8 cellular contexts compared by ENCODE assay signal in the genomic region with DNA sequence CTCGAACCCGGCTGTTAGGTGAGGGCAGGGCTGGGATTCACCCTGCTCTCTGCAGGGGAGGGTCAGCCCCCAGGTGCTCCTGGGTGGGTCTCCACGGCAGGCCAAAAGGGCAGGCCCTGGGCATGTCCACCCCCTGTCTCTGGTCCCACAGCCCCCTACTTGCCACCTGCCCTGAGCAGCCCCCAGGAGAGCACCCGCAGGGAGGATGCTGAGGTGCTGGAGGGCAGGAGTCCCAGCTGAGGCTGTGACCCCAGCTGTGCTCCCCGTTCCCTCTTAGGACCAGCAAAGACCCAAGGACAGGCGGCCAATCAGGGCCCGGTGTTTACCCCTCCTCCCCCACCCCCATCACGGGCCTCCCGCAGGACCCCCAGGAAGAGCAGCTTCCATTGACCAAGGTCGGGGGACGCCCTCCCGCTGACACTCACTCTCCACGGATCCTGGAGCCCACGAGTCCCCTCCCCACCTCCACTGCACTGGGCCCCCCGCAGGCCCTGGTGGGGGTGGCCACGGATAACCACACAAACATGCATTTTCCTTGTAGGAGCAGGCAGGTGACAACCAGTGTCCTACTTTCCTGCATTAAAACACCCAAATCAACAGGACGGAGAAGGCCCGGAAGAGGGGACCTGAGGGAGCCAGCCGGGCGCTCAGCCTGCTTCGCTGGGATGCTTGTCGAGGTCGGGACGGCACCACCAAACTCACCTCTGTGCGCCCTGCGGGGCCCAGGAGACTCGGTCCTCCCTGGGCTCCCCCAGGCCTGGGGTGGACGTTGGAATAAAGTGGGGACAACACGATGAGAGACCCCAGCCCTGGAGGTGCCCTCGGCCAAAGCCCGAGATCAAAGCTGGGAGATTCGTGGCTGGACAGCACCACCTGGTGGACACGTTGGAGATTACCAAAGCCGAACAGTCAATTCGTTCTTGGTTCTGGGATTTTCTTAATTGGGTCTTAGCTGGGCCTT. TPM values are rescaled to one million over a fixed set of nuclear protein-coding genes. Genes with fewer than 3 reads are reported as not detected.
DNase-seq lines count a peak whose midpoint lies in the region; TF ChIP-seq lines count a peak whose summit lies in the region.

No MANE protein-coding gene starts in this region.

- no peak overlapping the region for H3K9ac ChIP-seq in BLaER1 treated with 17β-estradiol and CSF1 and Interleukin-3, amounts not matched to agents 10 nM and 100 nM

- peaks cover 0 to 63% (median 41%) of the 10 kb centered on the region in 10 experiments; a peak in 15 of 20 replicates for H3K4me1 ChIP-seq in BLaER1 treated with 17β-estradiol and CSF1 and Interleukin-3, amounts not matched to agents 10 nM and 100 nM

- no peak overlapping the region for H3K4me3 Mint-ChIP-seq in progenitor cell of endocrine pancreas (ENCODE audit: low read depth)

- no peaks in the 10 kb centered on the region; a peak in 1 of 22 replicates for H4K20me1 ChIP-seq in BLaER1 treated with 17β-estradiol and CSF1 and Interleukin-3, amounts not matched to agents 10 nM and 100 nM

- TF ChIP-seq CTCF in progenitor cell of endocrine pancreas (IDR thresholded peaks at IDR 0.05; ENCODE audit: unreplicated experiment): peak; percentile 85

- H3K36me3 Mint-ChIP-seq in progenitor cell of endocrine pancreas (ENCODE audit: insufficient read depth): no peaks in the 10 kb centered on the region

- no peaks in the 10 kb centered on the region for H3K4me1 Mint-ChIP-seq in progenitor cell of endocrine pancreas (ENCODE audit: low read depth)

- DNase-seq in HK-2 (ENCODE audit: unreplicated experiment): peak; percentile 35
- peak; percentile 29 for DNase-seq in SHP77 treated with DMSO at 0.1 percent for 48 hours (lab: John Stamatoyannopoulos, UW)
- peak; percentile 28 for DNase-seq in activated gamma-delta T cell treated with anti-CD3 and anti-CD28 coated beads, Interleukin-2, amount 50 U/mL, for 16 hours (ENCODE audit: low read depth)
- DNase-seq in germinal center (ENCODE audit: low spot score): peak; percentile 68
- DNase-seq in progenitor cell of endocrine pancreas (ENCODE audit: low spot score, unreplicated experiment): peak; percentile 56
- DNase-seq in globus pallidus (ENCODE audit: low spot score): no peak
- no peak for DNase-seq in MV-4-11 (lab: John Stamatoyannopoulos, UW)

- no peak overlapping the region for H3K4me3 ChIP-seq in BLaER1 treated with 17β-estradiol and CSF1 and Interleukin-3, amounts not matched to agents 10 nM and 100 nM

- H3K9me3 ChIP-seq in BLaER1 treated with 17β-estradiol and CSF1 and Interleukin-3, amounts not matched to agents 10 nM and 100 nM (replicated peaks in 1 of 11): no peaks in the 10 kb centered on the region

- H3K27ac ChIP-seq in BLaER1 treated with 17β-estradiol and CSF1 and Interleukin-3, amounts not matched to agents 10 nM and 100 nM: no peak overlapping the region

- peak overlapping the region in 10 of 11 experiments; percentile 1 to 52 (median 32); a peak in 11 of 22 replicates for H3K4me2 ChIP-seq in BLaER1 treated with 17β-estradiol and CSF1 and Interleukin-3, amounts not matched to agents 10 nM and 100 nM

- no peaks in the 10 kb centered on the region for H3K27me3 Mint-ChIP-seq in progenitor cell of endocrine pancreas

- no peaks in the 10 kb centered on the region for H3K9me3 Mint-ChIP-seq in progenitor cell of endocrine pancreas (ENCODE audit: low read depth)

- no peak overlapping the region for H3K27ac Mint-ChIP-seq in progenitor cell of endocrine pancreas

- no peaks in the 10 kb centered on the region for H3K36me3 ChIP-seq in BLaER1 treated with 17β-estradiol and CSF1 and Interleukin-3, amounts not matched to agents 10 nM and 100 nM

- peaks cover 0 to 4% (median 0%) of the 10 kb centered on the region in 11 experiments; a peak in 1 of 22 replicates for H3K27me3 ChIP-seq in BLaER1 treated with 17β-estradiol and CSF1 and Interleukin-3, amounts not matched to agents 10 nM and 100 nM

RNA-seq across cellular contexts. Expression of gene ENPP7, which starts 22.5 kb away (rescaled TPM):
- not detected in 2 replicates for total RNA-seq in progenitor cell of endocrine pancreas

Comparison
In these comparisons a context has a peak if more than half of its experiments do, and no peak if none do; other contexts are left out.
1. DNase-seq: peak in HK-2 (single experiment), SHP77 treated with DMSO at 0.1 percent for 48 hours (single experiment), activated gamma-delta T cell treated with anti-CD3 and anti-CD28 coated beads, Interleukin-2, amount 50 U/mL, for 16 hours (single experiment), germinal center (single experiment) and progenitor cell of endocrine pancreas (single experiment); none in globus pallidus (single experiment) and MV-4-11 (single experiment).